Comparison of ENCODE assay signal across 8 cellular contexts in genomic region chr1:148362141-148362929, GRCh38.
DNase-seq lines count a peak whose midpoint lies in the region; ATAC-seq and TF ChIP-seq lines count a peak whose summit lies in the region.

No MANE protein-coding gene starts in this region.

- H3K36me3 ChIP-seq in fibroblast of lung (ENCODE audit: control insufficient read depth, insufficient read depth, low read length): no peaks in the 10 kb centered on the region

- H3K9me3 ChIP-seq in fibroblast of lung (ENCODE audit: control insufficient read depth, insufficient read depth, low read depth, low read length): no peaks in the 10 kb centered on the region

- no peaks in the 10 kb centered on the region for H4K20me1 ChIP-seq in fibroblast of lung (ENCODE audit: control insufficient read depth, extremely low read depth, insufficient read depth, low read length)

- H3K4me1 ChIP-seq in fibroblast of lung (ENCODE audit: control insufficient read depth, extremely low read depth, insufficient read depth, low read length): no peaks in the 10 kb centered on the region

- no peak overlapping the region for H2AFZ ChIP-seq in fibroblast of lung (ENCODE audit: low read length)

- H3K4me2 ChIP-seq in fibroblast of lung (ENCODE audit: extremely low read depth, insufficient read depth, low read length): peak overlapping the region; percentile 70

- ATAC-seq in GM18505 (IDR thresholded peaks at IDR 0.05; ENCODE audit: unreplicated experiment): no peak
- no peak for ATAC-seq in GM21360 (IDR thresholded peaks at IDR 0.05; ENCODE audit: unreplicated experiment)
- no peak for ATAC-seq in GM21717 (IDR thresholded peaks at IDR 0.05; ENCODE audit: unreplicated experiment)

- H3K9ac ChIP-seq in fibroblast of lung (ENCODE audit: insufficient read depth, low read length): no peak overlapping the region

- H3K79me2 ChIP-seq in fibroblast of lung (ENCODE audit: control insufficient read depth, insufficient read depth, low read length): no peaks in the 10 kb centered on the region

- peak; percentile 41 for DNase-seq in activated CD8-positive, alpha-beta memory T cell treated with anti-CD3 and anti-CD28 coated beads, Interleukin-2, amount 50 U/mL, for 4 hours
- peak in 1 of 2 donors; percentile 74 for DNase-seq in fibroblast of lung (ENCODE audit: low read depth in 2 of 2)
- DNase-seq in stimulated activated CD4-positive, alpha-beta T cell treated with anti-CD3 and anti-CD28 coated beads, Interleukin-12 subunit alpha, Interleukin-12 subunit beta, amount 100 ng/mL, for 4 hours: peak; percentile 53
- DNase-seq in germinal center (ENCODE audit: low spot score): no peak
- no peak for DNase-seq in NCI-H526 treated with DMSO at 0.1 percent for 48 hours (lab: John Stamatoyannopoulos, UW)

- TF ChIP-seq CTCF in fibroblast of lung (conservative IDR thresholded peaks at IDR 0.05 in 1 of 2, IDR thresholded peaks at IDR 0.05 in 1 of 2; ENCODE audit: low read depth in 1 of 2, low read length in 2 of 2): no peak

- no peak overlapping the region for H3K27ac ChIP-seq in fibroblast of lung (ENCODE audit: insufficient read depth, low read length)

- H3K4me3 ChIP-seq in fibroblast of lung (replicated peaks in 1 of 4; ENCODE audit: control extremely low read depth in 1 of 4, insufficient read depth in 1 of 4, low read depth in 3 of 4, low read length in 4 of 4): peak overlapping the region in 1 of 4 experiments; percentile 50

- peaks cover 23% of the 10 kb centered on the region for H3K27me3 ChIP-seq in fibroblast of lung (ENCODE audit: control insufficient read depth, insufficient read depth, low read length)

- TF ChIP-seq POLR2A in GM18505 (IDR thresholded peaks at IDR 0.05; ENCODE audit: borderline replicate concordance, extremely low read depth, insufficient read depth, insufficient read length): peak; percentile 44

Comparison
In these comparisons a context has a peak if more than half of its experiments do, and no peak if none do; other contexts are left out.
1. DNase-seq: peak in activated CD8-positive, alpha-beta memory T cell treated with anti-CD3 and anti-CD28 coated beads, Interleukin-2, amount 50 U/mL, for 4 hours (single experiment) and stimulated activated CD4-positive, alpha-beta T cell treated with anti-CD3 and anti-CD28 coated beads, Interleukin-12 subunit alpha, Interleukin-12 subunit beta, amount 100 ng/mL, for 4 hours (single experiment); none in germinal center (single experiment) and NCI-H526 treated with DMSO at 0.1 percent for 48 hours (single experiment).